ENCODE assay signal across 22 cellular contexts in the genomic region with DNA sequence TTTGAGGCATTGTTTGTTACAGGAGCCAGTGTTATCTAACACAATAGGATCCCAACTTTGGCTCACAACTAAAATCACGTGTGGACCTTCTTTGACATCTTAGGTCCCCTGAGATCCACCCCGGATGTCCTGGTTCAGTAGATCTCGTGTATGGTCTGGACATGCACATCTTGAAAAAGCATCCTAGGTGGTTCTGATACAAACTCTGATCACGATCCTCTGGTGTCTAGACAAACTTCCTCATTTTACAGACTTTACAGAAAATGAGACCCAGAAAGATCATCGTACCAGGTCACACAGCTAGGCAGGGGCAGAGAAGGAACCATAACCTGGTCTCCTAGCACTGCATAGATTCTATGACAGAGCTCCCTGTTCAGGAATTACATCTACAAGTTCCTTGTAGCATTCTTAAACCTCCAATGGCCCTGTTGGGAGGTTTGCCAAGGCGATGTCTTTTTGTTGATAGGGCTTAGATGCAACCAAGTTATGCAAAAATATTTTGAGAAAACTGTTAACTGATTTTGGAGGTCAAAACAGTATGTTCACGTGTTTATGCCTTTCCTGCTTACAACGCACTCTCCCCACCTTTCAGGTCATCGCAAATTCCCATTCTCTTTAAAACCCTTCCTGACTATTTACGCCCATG. TPM values are rescaled to one million over a fixed set of nuclear protein-coding genes. Genes with fewer than 3 reads are reported as not detected.
DNase-seq lines count a peak whose midpoint lies in the region; ATAC-seq and TF ChIP-seq lines count a peak whose summit lies in the region.
"Had no signal": no experiment of that assay in that cellular context is flagged by ENCODE, and none has a peak within 500 bp of the region (broad histone marks: within the 10 kb centered on the region; RNA-seq: fewer than 3 reads in every experiment).

No MANE protein-coding gene starts in this region.

- no peaks in the 10 kb centered on the region for H3K9me2 ChIP-seq in OCI-LY7 (ENCODE audit: insufficient read depth, low read length)

- H3K36me3 ChIP-seq in OCI-LY7 (ENCODE audit: insufficient read depth, low read length) = no peaks in the 10 kb centered on the region
- H3K36me3 ChIP-seq in naive thymus-derived CD4-positive, alpha-beta T cell (ENCODE audit: control insufficient read depth in 2 of 3, insufficient read depth in 3 of 3, low read length in 3 of 3) = no peaks in the 10 kb centered on the region
- H3K36me3 ChIP-seq: ascending aorta, left lung, SJSA1, transverse colon had no signal

- no peaks in the 10 kb centered on the region for H3K27me3 Mint-ChIP-seq in naive thymus-derived CD4-positive, alpha-beta T cell
- H3K27me3 Mint-ChIP-seq: stimulated activated naive CD8-positive, alpha-beta T cell treated with anti-CD3 and anti-CD28 coated beads, Interleukin-15, amount 100 ng/mL, for 72 hours had no signal

- no peaks in the 10 kb centered on the region for H3K9me3 Mint-ChIP-seq in naive thymus-derived CD4-positive, alpha-beta T cell
- H3K9me3 Mint-ChIP-seq: stimulated activated naive CD8-positive, alpha-beta T cell treated with anti-CD3 and anti-CD28 coated beads, Interleukin-15, amount 100 ng/mL, for 72 hours had no signal

- ATAC-seq in HG03139 (IDR thresholded peaks at IDR 0.05; ENCODE audit: unreplicated experiment) (peak; percentile 46), GM21717 (IDR thresholded peaks at IDR 0.05; ENCODE audit: unreplicated experiment) (no peak), GM18519 (IDR thresholded peaks at IDR 0.05; ENCODE audit: low FRiP score, unreplicated experiment) (no peak)
- peak; percentile 44 for ATAC-seq in naive thymus-derived CD4-positive, alpha-beta T cell
- ATAC-seq: activated CD8-positive, alpha-beta T cell treated with anti-CD3 and anti-CD28 coated beads, Interleukin-2, amount 10 ng/mL, durations not matched to agents 7 days and 5 days; HCT116; left lung; sciatic nerve; stimulated activated naive CD8-positive, alpha-beta T cell treated with anti-CD3 and anti-CD28 coated beads, Interleukin-15, amount 100 ng/mL, for 72 hours had no signal

- CTCF ChIA-PET in OCI-LY7 (lab: Charles Lee; ENCODE audit: unreplicated experiment) = interaction anchor here (1.0 to 1.7 kb wide), 2 partner anchors 18 to 129 kb away, joined by 3 to 5 read pairs; no protein-coding TSS in a partner anchor
- CTCF ChIA-PET in naive thymus-derived CD4-positive, alpha-beta T cell (lab: Charles Lee) = no interaction called here

- peak overlapping the region; percentile 63 for H3K27ac ChIP-seq in OCI-LY7 (ENCODE audit: low read depth, low read length, poor library complexity, severe bottlenecking)
- H3K27ac ChIP-seq in naive thymus-derived CD4-positive, alpha-beta T cell (ENCODE audit: low read depth, low read length) = no peak overlapping the region
- H3K27ac ChIP-seq: ascending aorta, left lung, SJSA1, transverse colon had no signal

- no peaks in the 10 kb centered on the region for H3K27me3 ChIP-seq in naive thymus-derived CD4-positive, alpha-beta T cell (ENCODE audit: control insufficient read depth in 2 of 2, insufficient read depth in 2 of 2, low read length in 2 of 2)
- H3K27me3 ChIP-seq: ascending aorta, left lung, SJSA1, transverse colon had no signal

- peaks cover 59% of the 10 kb centered on the region for H3K4me1 ChIP-seq in OCI-LY7 (ENCODE audit: insufficient read depth, low read length, poor library complexity, severe bottlenecking)
- peaks cover 0 to 10% of the 10 kb centered on the region in 2 donors for H3K4me1 ChIP-seq in naive thymus-derived CD4-positive, alpha-beta T cell (ENCODE audit: control insufficient read depth in 2 of 2, insufficient read depth in 2 of 2, low read length in 2 of 2)
- H3K4me1 ChIP-seq: ascending aorta had no signal

- no TSS peak for BruUV-seq in OCI-LY7 (replicated peaks; lab: Mats Ljungman, UMichigan)

- no peak for TF ChIP-seq CTCF in OCI-LY7 (conservative IDR thresholded peaks at IDR 0.05; ENCODE audit: low read length)

- H3K4me3 ChIP-seq in OCI-LY7 (ENCODE audit: low read depth, low read length, poor library complexity, severe bottlenecking) = no peak overlapping the region
- H3K4me3 ChIP-seq in naive thymus-derived CD4-positive, alpha-beta T cell (ENCODE audit: low read length) = no peak overlapping the region
- H3K4me3 ChIP-seq: ascending aorta, left lung, SJSA1, transverse colon had no signal

- no peaks in the 10 kb centered on the region for H3K79me2 ChIP-seq in OCI-LY7 (ENCODE audit: insufficient read depth, low read depth, low read length)

- no peaks in the 10 kb centered on the region for H3K4me1 Mint-ChIP-seq in naive thymus-derived CD4-positive, alpha-beta T cell
- H3K4me1 Mint-ChIP-seq: stimulated activated naive CD8-positive, alpha-beta T cell treated with anti-CD3 and anti-CD28 coated beads, Interleukin-15, amount 100 ng/mL, for 72 hours had no signal

- intact Hi-C loops in OCI-LY7 (cut with micrococcal nuclease; ENCODE audit: unreplicated experiment) = no loop called here
- intact Hi-C loops in naive thymus-derived CD4-positive, alpha-beta T cell (cut with micrococcal nuclease) = loop anchor here in 1 of 2 donors (10.0 kb wide), 1 partner anchor 101 kb away; no protein-coding TSS in a partner anchor

- no peak overlapping the region for H3K4me3 Mint-ChIP-seq in naive thymus-derived CD4-positive, alpha-beta T cell
- H3K4me3 Mint-ChIP-seq: activated CD8-positive, alpha-beta T cell treated with anti-CD3 and anti-CD28 coated beads, Interleukin-2, amount 10 ng/mL, durations not matched to agents 7 days and 5 days; stimulated activated naive CD8-positive, alpha-beta T cell treated with anti-CD3 and anti-CD28 coated beads, Interleukin-15, amount 100 ng/mL, for 72 hours had no signal

- DNase-seq in EL (peak; percentile 13), OCI-LY7 (ENCODE audit: low spot score) (peak; percentile 77), NCI-H2029 treated with DMSO at 0.1 percent for 48 hours (lab: John Stamatoyannopoulos, UW) (no peak)
- DNase-seq in naive thymus-derived CD4-positive, alpha-beta T cell = no peak
- no peak for DNase-seq in activated CD4-positive, alpha-beta T cell treated with anti-CD3 and anti-CD28 coated beads for 1 hour
- DNase-seq: activated CD8-positive, alpha-beta T cell treated with anti-CD3 and anti-CD28 coated beads, Interleukin-2, amount 10 ng/mL, durations not matched to agents 7 days and 5 days; activated naive CD4-positive, alpha-beta T cell treated with anti-CD3 and anti-CD28 coated beads, Interleukin-2, amount 50 U/mL, for 16 hours; activated T-cell treated with anti-CD3 and anti-CD28 coated beads, Interleukin-2, amount 50 U/mL, for 48 hours; left lung; NCI-H146; NCI-H82; occipital lobe; stimulated activated naive CD8-positive, alpha-beta T cell treated with anti-CD3 and anti-CD28 coated beads, Interleukin-15, amount 100 ng/mL, for 72 hours; T-helper 9 cell; transverse colon had no signal

- H3K36me3 Mint-ChIP-seq in naive thymus-derived CD4-positive, alpha-beta T cell = no peaks in the 10 kb centered on the region

- POLR2A ChIA-PET in OCI-LY7 (lab: Charles Lee) = interaction anchor here (0.7 to 2.3 kb wide), 2 partner anchors 11 to 16 kb away, joined by 3 to 8 read pairs; no protein-coding TSS in a partner anchor
- POLR2A ChIA-PET in naive thymus-derived CD4-positive, alpha-beta T cell (lab: Charles Lee) = no interaction called here

- no peaks in the 10 kb centered on the region for H3K9me3 ChIP-seq in OCI-LY7 (ENCODE audit: low read length)
- no peaks in the 10 kb centered on the region for H3K9me3 ChIP-seq in naive thymus-derived CD4-positive, alpha-beta T cell (ENCODE audit: control insufficient read depth in 2 of 3, low read length in 3 of 3)
- H3K9me3 ChIP-seq: ascending aorta, left lung, SJSA1, transverse colon had no signal

- no peaks in the 10 kb centered on the region for H4K20me1 ChIP-seq in OCI-LY7 (ENCODE audit: insufficient read depth, low read length)

- peak overlapping the region; percentile 65; the same call in 1 of the 2 replicates for H2AFZ ChIP-seq in OCI-LY7 (ENCODE audit: low read length)

- no peak overlapping the region for H3K27ac Mint-ChIP-seq in naive thymus-derived CD4-positive, alpha-beta T cell
- H3K27ac Mint-ChIP-seq: activated CD8-positive, alpha-beta T cell treated with anti-CD3 and anti-CD28 coated beads, Interleukin-2, amount 10 ng/mL, durations not matched to agents 7 days and 5 days; stimulated activated naive CD8-positive, alpha-beta T cell treated with anti-CD3 and anti-CD28 coated beads, Interleukin-15, amount 100 ng/mL, for 72 hours had no signal

- H3K4me2 ChIP-seq in OCI-LY7 (ENCODE audit: low read length) = peak overlapping the region; percentile 45

RNA-seq across cellular contexts. Expression of a gene that starts 30.8 kb away (rescaled TPM):
- 19.9 and 26.4 TPM in 2 replicates for total RNA-seq in OCI-LY7 (2014; rRNA removed; shearing (Covaris generic))
- 14.7 and 19.2 TPM in 2 replicates for total RNA-seq in OCI-LY7 (2022)
- 10 to 100 TPM in 1 of 5 experiments, 1 to 10 TPM in 3, under 1 TPM in 1; 0.41 to 43.3 (median 2.4) TPM for total RNA-seq in naive thymus-derived CD4-positive, alpha-beta T cell
- polyA plus RNA-seq in naive thymus-derived CD4-positive, alpha-beta T cell = under 1 TPM; 0.27 to 0.32 TPM
- total RNA-seq: activated CD8-positive, alpha-beta T cell treated with anti-CD3 and anti-CD28 coated beads, Interleukin-2, amount 10 ng/mL, durations not matched to agents 7 days and 5 days had no signal

Comparison
In these comparisons a context has a peak if more than half of its experiments do, and no peak if none do; other contexts are left out.
1. DNase-seq: peak in EL (single experiment) and OCI-LY7 (single experiment); none in naive thymus-derived CD4-positive, alpha-beta T cell (0 of 9), NCI-H2029 treated with DMSO at 0.1 percent for 48 hours (single experiment) and activated CD4-positive, alpha-beta T cell treated with anti-CD3 and anti-CD28 coated beads for 1 hour (single experiment).
2. ATAC-seq: peak in HG03139 (single experiment) and naive thymus-derived CD4-positive, alpha-beta T cell (single experiment); none in GM21717 (single experiment) and GM18519 (single experiment).